In the genomic region with DNA sequence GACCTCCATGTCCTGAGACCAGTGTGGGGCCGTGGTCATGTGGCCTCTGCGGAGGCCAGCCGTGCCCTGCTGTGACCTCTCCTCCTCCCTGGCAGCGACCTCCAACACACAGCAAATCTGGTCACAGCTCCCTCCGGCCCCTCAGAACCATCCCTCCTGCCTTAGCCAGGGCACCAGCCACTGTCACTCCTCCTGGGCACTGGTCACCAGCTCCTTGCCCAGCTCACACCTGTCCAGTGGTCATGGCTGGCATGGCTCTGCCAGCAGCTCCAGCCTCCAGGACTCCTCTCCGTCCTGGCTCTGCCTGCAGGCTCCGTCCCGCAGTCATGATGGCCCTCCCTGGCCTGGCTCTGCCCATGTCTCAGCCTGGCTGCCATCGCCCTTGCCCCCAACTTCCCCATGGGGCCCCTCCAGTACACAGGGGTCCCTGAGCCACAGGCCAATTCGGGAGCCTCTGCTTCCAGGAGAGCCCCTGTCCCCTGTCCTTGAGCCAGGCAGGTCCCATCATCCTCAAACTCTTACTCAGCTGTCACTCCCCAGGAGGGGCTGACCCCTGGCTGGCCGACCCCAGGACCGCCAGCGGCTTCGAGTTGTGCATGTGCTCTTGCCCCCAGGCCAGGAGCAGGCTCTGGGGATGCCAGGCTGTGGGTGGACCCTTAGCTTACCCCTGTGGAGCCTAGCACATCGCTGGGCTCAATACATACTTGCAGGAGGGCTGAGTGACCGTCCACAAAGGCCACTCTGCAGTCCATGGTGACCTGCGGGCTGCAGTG, we compare ENCODE assay signal across 16 cellular contexts.
"Had no signal": no experiment of that assay in that cellular context is flagged by ENCODE, and none has a peak within 500 bp of the region (broad histone marks: within the 10 kb centered on the region; RNA-seq: fewer than 3 reads in every experiment).

No MANE protein-coding gene starts in this region.

- H3K9me3 Mint-ChIP-seq: nephron progenitor cell; stimulated activated effector memory CD8-positive, alpha-beta T cell treated with anti-CD3 and anti-CD28 coated beads, Interleukin-12 subunit alpha, Interleukin-12 subunit beta, amount 100 ng/mL, for 72 hours; stimulated activated naive CD8-positive, alpha-beta T cell treated with anti-CD3 and anti-CD28 coated beads, Interleukin-15, Interleukin-2, amounts not matched to agents 100 ng/mL and 50 ng/mL, for 24 hours had no signal

- H3K27me3 Mint-ChIP-seq: stimulated activated naive CD8-positive, alpha-beta T cell treated with anti-CD3 and anti-CD28 coated beads, Interleukin-15, Interleukin-2, amounts not matched to agents 100 ng/mL and 50 ng/mL, for 24 hours had no signal

- H3K4me1 ChIP-seq: heart left ventricle, transverse colon had no signal

- H3K27ac Mint-ChIP-seq: naive thymus-derived CD4-positive, alpha-beta T cell; nephron progenitor cell; stimulated activated effector memory CD8-positive, alpha-beta T cell treated with anti-CD3 and anti-CD28 coated beads, Interleukin-12 subunit alpha, Interleukin-12 subunit beta, amount 100 ng/mL, for 72 hours; stimulated activated naive CD8-positive, alpha-beta T cell treated with anti-CD3 and anti-CD28 coated beads, Interleukin-15, Interleukin-2, amounts not matched to agents 100 ng/mL and 50 ng/mL, for 24 hours had no signal

- ATAC-seq: esophagus mucosa; heart left ventricle; naive thymus-derived CD4-positive, alpha-beta T cell; stimulated activated effector memory CD8-positive, alpha-beta T cell treated with anti-CD3 and anti-CD28 coated beads, Interleukin-12 subunit alpha, Interleukin-12 subunit beta, amount 100 ng/mL, for 72 hours had no signal

- H3K36me3 ChIP-seq: heart left ventricle, neutrophil, thoracic aorta, transverse colon had no signal

- H3K4me3 ChIP-seq: heart left ventricle, smooth muscle cell, thoracic aorta, transverse colon had no signal

- H3K4me3 Mint-ChIP-seq: naive thymus-derived CD4-positive, alpha-beta T cell; nephron progenitor cell; stimulated activated effector memory CD8-positive, alpha-beta T cell treated with anti-CD3 and anti-CD28 coated beads, Interleukin-12 subunit alpha, Interleukin-12 subunit beta, amount 100 ng/mL, for 72 hours; stimulated activated naive CD8-positive, alpha-beta T cell treated with anti-CD3 and anti-CD28 coated beads, Interleukin-15, Interleukin-2, amounts not matched to agents 100 ng/mL and 50 ng/mL, for 24 hours had no signal

- H3K4me1 Mint-ChIP-seq: naive thymus-derived CD4-positive, alpha-beta T cell; stimulated activated effector memory CD8-positive, alpha-beta T cell treated with anti-CD3 and anti-CD28 coated beads, Interleukin-12 subunit alpha, Interleukin-12 subunit beta, amount 100 ng/mL, for 72 hours had no signal

- DNase-seq: effector memory CD4-positive, alpha-beta T cell; heart left ventricle; islet precursor cell; mammary epithelial cell; naive thymus-derived CD4-positive, alpha-beta T cell; nephron progenitor cell; stimulated activated CD4-positive, alpha-beta T cell treated with anti-CD3 and anti-CD28 coated beads, Interleukin-4, amount 100 ng/mL, for 1 hour; stimulated activated CD8-positive, alpha-beta memory T cell treated with anti-CD3 and anti-CD28 coated beads, Interleukin-4, amount 100 ng/mL, for 48 hours; substantia nigra; transverse colon had no signal

- H3K4me2 ChIP-seq: smooth muscle cell had no signal

- H3K27me3 ChIP-seq: neutrophil, transverse colon had no signal

- H3K27ac ChIP-seq: heart left ventricle, neutrophil, thoracic aorta, transverse colon had no signal

- H3K9me3 ChIP-seq: heart left ventricle, neutrophil, thoracic aorta, transverse colon had no signal

- H3K36me3 Mint-ChIP-seq: naive thymus-derived CD4-positive, alpha-beta T cell had no signal
